ENCODE assay signal across 12 cellular contexts in genomic region chr10:13987472-13987871, GRCh38.
DNase-seq lines count a peak whose midpoint lies in the region; ATAC-seq and TF ChIP-seq lines count a peak whose summit lies in the region.
"Had no signal": no experiment of that assay in that cellular context is flagged by ENCODE, and none has a peak within 500 bp of the region (broad histone marks: within the 10 kb centered on the region; RNA-seq: fewer than 3 reads in every experiment).

No MANE protein-coding gene starts in this region.

- H3K27ac ChIP-seq in PC-9, result peak overlapping the region; percentile 83
- peak overlapping the region in 3 of 4 donors; percentile 12 to 20 (median 15) for H3K27ac ChIP-seq in esophagus muscularis mucosa (replicated peaks in 1 of 4)
- H3K27ac ChIP-seq: C4-2B, suprapubic skin had no signal

- H3K4me2 ChIP-seq in PC-9, result peak overlapping the region; percentile 57

- POLR2A ChIA-PET in PC-9 (lab: Charles Lee; ENCODE audit: unreplicated experiment), result no interaction called here

- no peak overlapping the region for H3K4me3 Mint-ChIP-seq in activated T-cell treated with anti-CD3 and anti-CD28 coated beads, Interleukin-2, amount 50 U/mL, for 4 hours
- H3K4me3 Mint-ChIP-seq in stimulated activated effector memory CD8-positive, alpha-beta T cell treated with anti-CD3 and anti-CD28 coated beads, Interleukin-12 subunit alpha, Interleukin-12 subunit beta, amount 100 ng/mL, for 72 hours, result no peak overlapping the region

- H3K9me3 ChIP-seq in PC-9 (ENCODE audit: insufficient read depth, low read depth) (no peaks in the 10 kb centered on the region), esophagus muscularis mucosa (no peaks in the 10 kb centered on the region)
- H3K9me3 ChIP-seq: suprapubic skin had no signal

- no peak overlapping the region for H3K27ac Mint-ChIP-seq in stimulated activated effector memory CD8-positive, alpha-beta T cell treated with anti-CD3 and anti-CD28 coated beads, Interleukin-12 subunit alpha, Interleukin-12 subunit beta, amount 100 ng/mL, for 72 hours

- H3K9me2 ChIP-seq in PC-9 (ENCODE audit: insufficient read depth), result no peaks in the 10 kb centered on the region

- H3K4me3 ChIP-seq in PC-9 (0 out of 2 replicates have a peak overlapping the region, but pooled peaks have one; percentile 18), esophagus muscularis mucosa (no peak overlapping the region)
- H3K4me3 ChIP-seq: suprapubic skin had no signal

- H2AFZ ChIP-seq in PC-9, result peak overlapping the region; percentile 55; the same call in 1 of the 2 replicates

- no peaks in the 10 kb centered on the region for H4K20me1 ChIP-seq in PC-9 (ENCODE audit: insufficient read depth)

- H3K4me1 ChIP-seq in PC-9 (replicated peaks; ENCODE audit: insufficient read depth) (peaks cover 37% of the 10 kb centered on the region), esophagus muscularis mucosa (peaks cover 20 to 46% (median 28%) of the 10 kb centered on the region in 4 donors)

- BruUV-seq in PC-9 (replicated peaks; lab: Mats Ljungman, UMichigan), result no TSS peak

- no peak for TF ChIP-seq POLR2A in esophagus muscularis mucosa (IDR thresholded peaks at IDR 0.05; ENCODE audit: low read depth)

- TF ChIP-seq CTCF in PC-9 (conservative IDR thresholded peaks at IDR 0.05) (no peak), esophagus muscularis mucosa (IDR thresholded peaks at IDR 0.05) (no peak)

- peaks cover 17% of the 10 kb centered on the region for H3K4me1 Mint-ChIP-seq in activated T-cell treated with anti-CD3 and anti-CD28 coated beads, Interleukin-2, amount 50 U/mL, for 4 hours (ENCODE audit: low read depth)
- H3K4me1 Mint-ChIP-seq in stimulated activated effector memory CD8-positive, alpha-beta T cell treated with anti-CD3 and anti-CD28 coated beads, Interleukin-12 subunit alpha, Interleukin-12 subunit beta, amount 100 ng/mL, for 72 hours, result peaks cover 6% of the 10 kb centered on the region

- H3K79me2 ChIP-seq in PC-9 (ENCODE audit: low read depth), result no peaks in the 10 kb centered on the region

- H3K36me3 ChIP-seq in PC-9 (ENCODE audit: low read depth) (no peaks in the 10 kb centered on the region), esophagus muscularis mucosa (no peaks in the 10 kb centered on the region)
- H3K36me3 ChIP-seq: suprapubic skin had no signal

- H3K9me3 Mint-ChIP-seq in activated T-cell treated with anti-CD3 and anti-CD28 coated beads, Interleukin-2, amount 50 U/mL, for 4 hours, result no peaks in the 10 kb centered on the region
- no peaks in the 10 kb centered on the region for H3K9me3 Mint-ChIP-seq in stimulated activated effector memory CD8-positive, alpha-beta T cell treated with anti-CD3 and anti-CD28 coated beads, Interleukin-12 subunit alpha, Interleukin-12 subunit beta, amount 100 ng/mL, for 72 hours

- TF ChIP-seq EP300 in esophagus muscularis mucosa (IDR thresholded peaks at IDR 0.05), result no peak

- ATAC-seq in activated T-cell treated with anti-CD3 and anti-CD28 coated beads, Interleukin-2, amount 50 U/mL, for 4 hours, result peak; percentile 36 to 41
- peak; percentile 72 for ATAC-seq in stimulated activated effector memory CD8-positive, alpha-beta T cell treated with anti-CD3 and anti-CD28 coated beads, Interleukin-12 subunit alpha, Interleukin-12 subunit beta, amount 100 ng/mL, for 72 hours
- no peak for ATAC-seq in GM19467 (IDR thresholded peaks at IDR 0.05; ENCODE audit: unreplicated experiment)

- H3F3A ChIP-seq in PC-9 (ENCODE audit: insufficient read depth, low read depth), result peaks cover 22% of the 10 kb centered on the region

- no peaks in the 10 kb centered on the region for H3K27me3 Mint-ChIP-seq in activated T-cell treated with anti-CD3 and anti-CD28 coated beads, Interleukin-2, amount 50 U/mL, for 4 hours (ENCODE audit: low read depth)

- intact Hi-C loops in PC-9 (cut with micrococcal nuclease; ENCODE audit: unreplicated experiment), result no loop called here
- intact Hi-C loops in esophagus muscularis mucosa (cut with DNase I), result no loop called here

- 31% methylated on average over 9 of the region's 9 CpGs for WGBS in esophagus muscularis mucosa

- no peaks in the 10 kb centered on the region for H3K36me3 Mint-ChIP-seq in activated T-cell treated with anti-CD3 and anti-CD28 coated beads, Interleukin-2, amount 50 U/mL, for 4 hours (ENCODE audit: insufficient read depth)
- no peaks in the 10 kb centered on the region for H3K36me3 Mint-ChIP-seq in stimulated activated effector memory CD8-positive, alpha-beta T cell treated with anti-CD3 and anti-CD28 coated beads, Interleukin-12 subunit alpha, Interleukin-12 subunit beta, amount 100 ng/mL, for 72 hours

- no peaks in the 10 kb centered on the region for H3K27me3 ChIP-seq in PC-9 (ENCODE audit: insufficient read depth, low read depth)
- no peaks in the 10 kb centered on the region for H3K27me3 ChIP-seq in esophagus muscularis mucosa
- H3K27me3 ChIP-seq: suprapubic skin had no signal

- CTCF ChIA-PET in PC-9 (lab: Charles Lee), result no interaction called here

- DNase-seq in activated T-cell treated with anti-CD3 and anti-CD28 coated beads, Interleukin-2, amount 50 U/mL, for 4 hours, result no peak
- no peak for DNase-seq in activated T-cell treated with anti-CD3 and anti-CD28 coated beads, Interleukin-2, amount 50 U/mL, for 1 hour
- DNase-seq in PC-9 (peak; percentile 22 to 79), esophagus muscularis mucosa (ENCODE audit: extremely low spot score) (no peak), SK-N-DZ (ENCODE audit: low spot score) (no peak), NCI-H1930 (lab: John Stamatoyannopoulos, UW) (no peak)
- DNase-seq in stimulated activated effector memory CD8-positive, alpha-beta T cell treated with anti-CD3 and anti-CD28 coated beads, Interleukin-12 subunit alpha, Interleukin-12 subunit beta, amount 100 ng/mL, for 72 hours (ENCODE audit: low spot score in 2 of 2), result no peak
- DNase-seq: NCI-H1694 treated with DMSO at 0.1 percent for 48 hours; stimulated activated CD4-positive, alpha-beta T cell treated with anti-CD3 and anti-CD28 coated beads, Interleukin-12 subunit alpha, Interleukin-12 subunit beta, amount 100 ng/mL, for 4 hours had no signal

Comparison
In these comparisons a context has a peak if more than half of its experiments do, and no peak if none do; other contexts are left out.
1. DNase-seq: peak in PC-9 (2 of 2); none in activated T-cell treated with anti-CD3 and anti-CD28 coated beads, Interleukin-2, amount 50 U/mL, for 4 hours (single experiment), activated T-cell treated with anti-CD3 and anti-CD28 coated beads, Interleukin-2, amount 50 U/mL, for 1 hour (single experiment), esophagus muscularis mucosa (single experiment), stimulated activated effector memory CD8-positive, alpha-beta T cell treated with anti-CD3 and anti-CD28 coated beads, Interleukin-12 subunit alpha, Interleukin-12 subunit beta, amount 100 ng/mL, for 72 hours (0 of 2), SK-N-DZ (single experiment) and NCI-H1930 (0 of 2).